In the genomic region with DNA sequence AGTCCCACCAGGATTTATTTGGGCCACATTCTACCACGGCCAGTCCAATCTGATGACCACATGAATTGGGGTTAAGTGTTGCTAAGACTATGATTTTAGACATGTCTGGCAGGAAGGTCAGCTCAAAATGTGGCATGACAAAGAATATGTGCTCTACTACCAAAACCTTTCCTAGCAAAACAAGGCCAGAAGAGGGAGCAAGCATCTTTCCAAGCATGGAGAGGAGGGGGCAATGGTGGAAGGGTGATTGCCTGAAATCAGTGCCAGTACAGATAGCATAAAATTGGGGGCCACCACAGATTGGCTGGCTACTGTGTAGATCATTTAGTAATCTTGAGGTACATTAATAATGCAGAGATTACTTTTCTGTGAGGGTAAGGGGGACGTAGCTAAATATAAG, we compare ENCODE assay signal across 2 cellular contexts.
TF ChIP-seq lines count a peak whose summit lies in the region.

No MANE protein-coding gene starts in this region.

TF ChIP-seq in HepG2, 621 proteins besides CTCF, POLR2A, EP300 and RAD21:
- TF ChIP-seq ISL2 (CRISPR knock-in tag; IDR thresholded peaks at IDR 0.05) (no peak), ZSCAN25 (CRISPR knock-in tag; IDR thresholded peaks at IDR 0.05) (no peak), KLF15 (CRISPR knock-in tag; IDR thresholded peaks at IDR 0.05; ENCODE audit: borderline replicate concordance) (no peak), ZNF550 (CRISPR knock-in tag; IDR thresholded peaks at IDR 0.05; ENCODE audit: borderline replicate concordance) (no peak), ZBTB26 (CRISPR knock-in tag; IDR thresholded peaks at IDR 0.05; ENCODE audit: borderline replicate concordance) (no peak), KMT2A (CRISPR knock-in tag; IDR thresholded peaks at IDR 0.05) (no peak)

TF ChIP-seq in endothelial cell of umbilical vein, 7 proteins besides CTCF, POLR2A, EP300 and RAD21:
- no peak for TF ChIP-seq MYC (IDR thresholded peaks at IDR 0.05; ENCODE audit: low read depth, low read length)
